In the genomic region with DNA sequence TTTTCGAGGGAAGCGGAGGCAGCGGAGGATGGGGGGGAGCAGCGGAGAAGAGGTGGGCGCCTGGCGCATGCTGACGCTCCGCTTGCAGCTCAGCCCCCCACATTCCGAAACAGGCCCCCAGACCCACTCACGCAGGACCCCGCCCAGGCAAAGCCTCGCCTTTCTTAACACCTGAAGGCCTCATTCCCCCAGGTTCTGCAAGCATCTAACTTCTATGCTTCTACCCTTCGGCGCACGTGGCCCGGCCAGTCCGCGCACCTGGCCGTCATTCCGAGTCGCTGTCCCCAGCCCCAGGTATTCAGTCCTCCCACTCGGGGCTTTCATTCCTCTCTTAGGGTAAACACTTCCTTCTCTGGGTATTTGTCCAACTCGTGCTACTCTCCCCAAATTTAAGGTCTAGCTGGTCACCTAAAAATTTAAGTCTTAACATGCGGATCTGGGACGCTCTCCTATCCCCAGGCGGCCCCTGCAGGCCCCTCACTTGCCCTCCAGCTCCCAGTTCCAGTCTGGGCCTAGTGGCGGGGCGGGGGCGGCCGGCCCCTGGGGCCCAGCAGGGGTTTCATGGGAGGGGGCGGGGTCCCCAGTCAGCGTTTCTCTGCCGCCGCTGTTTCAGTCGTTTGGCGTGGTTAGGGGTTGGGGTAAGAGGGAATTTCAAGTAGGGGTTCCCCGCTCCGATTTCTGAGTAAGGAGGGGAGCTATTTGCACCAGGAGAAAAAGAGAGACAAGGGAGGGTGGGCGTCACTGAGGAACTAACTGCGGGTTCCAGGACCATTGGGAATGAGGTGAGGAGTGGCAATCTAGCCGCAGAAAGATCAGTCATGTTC, we compare ENCODE assay signal across 1 cellular context.
TF ChIP-seq lines count a peak whose summit lies in the region.

No MANE protein-coding gene starts in this region.

TF ChIP-seq in K562, 482 proteins besides CTCF, POLR2A, EP300 and RAD21 (continued from another document and continues in another):
- TF ChIP-seq, protein P1, sequence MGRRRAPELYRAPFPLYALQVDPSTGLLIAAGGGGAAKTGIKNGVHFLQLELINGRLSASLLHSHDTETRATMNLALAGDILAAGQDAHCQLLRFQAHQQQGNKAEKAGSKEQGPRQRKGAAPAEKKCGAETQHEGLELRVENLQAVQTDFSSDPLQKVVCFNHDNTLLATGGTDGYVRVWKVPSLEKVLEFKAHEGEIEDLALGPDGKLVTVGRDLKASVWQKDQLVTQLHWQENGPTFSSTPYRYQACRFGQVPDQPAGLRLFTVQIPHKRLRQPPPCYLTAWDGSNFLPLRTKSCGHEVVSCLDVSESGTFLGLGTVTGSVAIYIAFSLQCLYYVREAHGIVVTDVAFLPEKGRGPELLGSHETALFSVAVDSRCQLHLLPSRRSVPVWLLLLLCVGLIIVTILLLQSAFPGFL (CRISPR knock-in tag; IDR thresholded peaks at IDR 0.05): no peak
- TF ChIP-seq ETV1 (tag; conservative IDR thresholded peaks at IDR 0.05; ENCODE audit: low read depth): no peak
- no peak for TF ChIP-seq U2AF1 (optimal IDR thresholded peaks at IDR 0.05; ENCODE audit: low read depth, low read length)
- TF ChIP-seq, protein P2, sequence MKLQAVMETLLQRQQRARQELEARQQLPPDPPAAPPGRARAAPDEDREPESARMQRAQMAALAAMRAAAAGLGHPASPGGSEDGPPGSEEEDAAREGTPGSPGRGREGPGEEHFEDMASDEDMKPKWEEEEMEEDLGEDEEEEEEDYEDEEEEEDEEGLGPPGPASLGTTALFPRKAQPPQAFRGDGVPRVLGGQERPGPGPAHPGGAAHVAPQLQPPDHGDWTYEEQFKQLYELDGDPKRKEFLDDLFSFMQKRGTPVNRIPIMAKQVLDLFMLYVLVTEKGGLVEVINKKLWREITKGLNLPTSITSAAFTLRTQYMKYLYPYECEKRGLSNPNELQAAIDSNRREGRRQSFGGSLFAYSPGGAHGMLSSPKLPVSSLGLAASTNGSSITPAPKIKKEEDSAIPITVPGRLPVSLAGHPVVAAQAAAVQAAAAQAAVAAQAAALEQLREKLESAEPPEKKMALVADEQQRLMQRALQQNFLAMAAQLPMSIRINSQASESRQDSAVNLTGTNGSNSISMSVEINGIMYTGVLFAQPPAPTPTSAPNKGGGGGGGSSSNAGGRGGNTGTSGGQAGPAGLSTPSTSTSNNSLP (IDR thresholded peaks at IDR 0.05; ENCODE audit: borderline replicate concordance, low read depth, low read length): no peak
- TF ChIP-seq, protein P3, sequence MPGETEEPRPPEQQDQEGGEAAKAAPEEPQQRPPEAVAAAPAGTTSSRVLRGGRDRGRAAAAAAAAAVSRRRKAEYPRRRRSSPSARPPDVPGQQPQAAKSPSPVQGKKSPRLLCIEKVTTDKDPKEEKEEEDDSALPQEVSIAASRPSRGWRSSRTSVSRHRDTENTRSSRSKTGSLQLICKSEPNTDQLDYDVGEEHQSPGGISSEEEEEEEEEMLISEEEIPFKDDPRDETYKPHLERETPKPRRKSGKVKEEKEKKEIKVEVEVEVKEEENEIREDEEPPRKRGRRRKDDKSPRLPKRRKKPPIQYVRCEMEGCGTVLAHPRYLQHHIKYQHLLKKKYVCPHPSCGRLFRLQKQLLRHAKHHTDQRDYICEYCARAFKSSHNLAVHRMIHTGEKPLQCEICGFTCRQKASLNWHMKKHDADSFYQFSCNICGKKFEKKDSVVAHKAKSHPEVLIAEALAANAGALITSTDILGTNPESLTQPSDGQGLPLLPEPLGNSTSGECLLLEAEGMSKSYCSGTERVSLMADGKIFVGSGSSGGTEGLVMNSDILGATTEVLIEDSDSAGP (CRISPR knock-in tag; IDR thresholded peaks at IDR 0.05): no peak
- no peak for TF ChIP-seq TRIM24 (IDR thresholded peaks at IDR 0.05)
- TF ChIP-seq, protein P4, sequence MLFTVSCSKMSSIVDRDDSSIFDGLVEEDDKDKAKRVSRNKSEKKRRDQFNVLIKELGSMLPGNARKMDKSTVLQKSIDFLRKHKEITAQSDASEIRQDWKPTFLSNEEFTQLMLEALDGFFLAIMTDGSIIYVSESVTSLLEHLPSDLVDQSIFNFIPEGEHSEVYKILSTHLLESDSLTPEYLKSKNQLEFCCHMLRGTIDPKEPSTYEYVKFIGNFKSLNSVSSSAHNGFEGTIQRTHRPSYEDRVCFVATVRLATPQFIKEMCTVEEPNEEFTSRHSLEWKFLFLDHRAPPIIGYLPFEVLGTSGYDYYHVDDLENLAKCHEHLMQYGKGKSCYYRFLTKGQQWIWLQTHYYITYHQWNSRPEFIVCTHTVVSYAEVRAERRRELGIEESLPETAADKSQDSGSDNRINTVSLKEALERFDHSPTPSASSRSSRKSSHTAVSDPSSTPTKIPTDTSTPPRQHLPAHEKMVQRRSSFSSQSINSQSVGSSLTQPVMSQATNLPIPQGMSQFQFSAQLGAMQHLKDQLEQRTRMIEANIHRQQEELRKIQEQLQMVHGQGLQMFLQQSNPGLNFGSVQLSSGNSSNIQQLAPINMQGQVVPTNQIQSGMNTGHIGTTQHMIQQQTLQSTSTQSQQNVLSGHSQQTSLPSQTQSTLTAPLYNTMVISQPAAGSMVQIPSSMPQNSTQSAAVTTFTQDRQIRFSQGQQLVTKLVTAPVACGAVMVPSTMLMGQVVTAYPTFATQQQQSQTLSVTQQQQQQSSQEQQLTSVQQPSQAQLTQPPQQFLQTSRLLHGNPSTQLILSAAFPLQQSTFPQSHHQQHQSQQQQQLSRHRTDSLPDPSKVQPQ (CRISPR knock-in tag; IDR thresholded peaks at IDR 0.05; ENCODE audit: borderline replicate concordance): no peak
- no peak for TF ChIP-seq BCOR (IDR thresholded peaks at IDR 0.05)
- TF ChIP-seq DIDO1 (tag; IDR thresholded peaks at IDR 0.05; ENCODE audit: low read depth): no peak
- no peak for TF ChIP-seq ZBED1 (IDR thresholded peaks at IDR 0.05)
- TF ChIP-seq, protein P5, sequence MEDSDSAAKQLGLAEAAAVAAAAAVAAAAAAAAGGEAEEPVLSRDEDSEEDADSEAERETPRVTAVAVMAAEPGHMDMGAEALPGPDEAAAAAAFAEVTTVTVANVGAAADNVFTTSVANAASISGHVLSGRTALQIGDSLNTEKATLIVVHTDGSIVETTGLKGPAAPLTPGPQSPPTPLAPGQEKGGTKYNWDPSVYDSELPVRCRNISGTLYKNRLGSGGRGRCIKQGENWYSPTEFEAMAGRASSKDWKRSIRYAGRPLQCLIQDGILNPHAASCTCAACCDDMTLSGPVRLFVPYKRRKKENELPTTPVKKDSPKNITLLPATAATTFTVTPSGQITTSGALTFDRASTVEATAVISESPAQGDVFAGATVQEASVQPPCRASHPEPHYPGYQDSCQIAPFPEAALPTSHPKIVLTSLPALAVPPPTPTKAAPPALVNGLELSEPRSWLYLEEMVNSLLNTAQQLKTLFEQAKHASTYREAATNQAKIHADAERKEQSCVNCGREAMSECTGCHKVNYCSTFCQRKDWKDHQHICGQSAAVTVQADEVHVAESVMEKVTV (CRISPR knock-in tag; IDR thresholded peaks at IDR 0.05): no peak
- no peak for TF ChIP-seq MCM7 (IDR thresholded peaks at IDR 0.05)
- TF ChIP-seq LARP7 (IDR thresholded peaks at IDR 0.05): no peak
- TF ChIP-seq, protein P6, sequence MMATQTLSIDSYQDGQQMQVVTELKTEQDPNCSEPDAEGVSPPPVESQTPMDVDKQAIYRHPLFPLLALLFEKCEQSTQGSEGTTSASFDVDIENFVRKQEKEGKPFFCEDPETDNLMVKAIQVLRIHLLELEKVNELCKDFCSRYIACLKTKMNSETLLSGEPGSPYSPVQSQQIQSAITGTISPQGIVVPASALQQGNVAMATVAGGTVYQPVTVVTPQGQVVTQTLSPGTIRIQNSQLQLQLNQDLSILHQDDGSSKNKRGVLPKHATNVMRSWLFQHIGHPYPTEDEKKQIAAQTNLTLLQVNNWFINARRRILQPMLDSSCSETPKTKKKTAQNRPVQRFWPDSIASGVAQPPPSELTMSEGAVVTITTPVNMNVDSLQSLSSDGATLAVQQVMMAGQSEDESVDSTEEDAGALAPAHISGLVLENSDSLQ (IDR thresholded peaks at IDR 0.05): no peak
- TF ChIP-seq, protein P7, sequence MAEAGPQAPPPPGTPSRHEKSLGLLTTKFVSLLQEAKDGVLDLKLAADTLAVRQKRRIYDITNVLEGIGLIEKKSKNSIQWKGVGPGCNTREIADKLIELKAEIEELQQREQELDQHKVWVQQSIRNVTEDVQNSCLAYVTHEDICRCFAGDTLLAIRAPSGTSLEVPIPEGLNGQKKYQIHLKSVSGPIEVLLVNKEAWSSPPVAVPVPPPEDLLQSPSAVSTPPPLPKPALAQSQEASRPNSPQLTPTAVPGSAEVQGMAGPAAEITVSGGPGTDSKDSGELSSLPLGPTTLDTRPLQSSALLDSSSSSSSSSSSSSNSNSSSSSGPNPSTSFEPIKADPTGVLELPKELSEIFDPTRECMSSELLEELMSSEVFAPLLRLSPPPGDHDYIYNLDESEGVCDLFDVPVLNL (CRISPR knock-in tag; IDR thresholded peaks at IDR 0.05; ENCODE audit: low read depth): no peak
- no peak for TF ChIP-seq ZBTB8A (IDR thresholded peaks at IDR 0.05; ENCODE audit: partially characterized antibody)
- no peak for TF ChIP-seq CBX5 (IDR thresholded peaks at IDR 0.05; ENCODE audit: borderline replicate concordance, low read depth)
- TF ChIP-seq ZNF76 (CRISPR knock-in tag; IDR thresholded peaks at IDR 0.05; ENCODE audit: borderline replicate concordance): no peak
- no peak for TF ChIP-seq HDAC8 (tag; IDR thresholded peaks at IDR 0.05)
- TF ChIP-seq ZNF444 (CRISPR knock-in tag; IDR thresholded peaks at IDR 0.05): no peak
- TF ChIP-seq, protein P8, sequence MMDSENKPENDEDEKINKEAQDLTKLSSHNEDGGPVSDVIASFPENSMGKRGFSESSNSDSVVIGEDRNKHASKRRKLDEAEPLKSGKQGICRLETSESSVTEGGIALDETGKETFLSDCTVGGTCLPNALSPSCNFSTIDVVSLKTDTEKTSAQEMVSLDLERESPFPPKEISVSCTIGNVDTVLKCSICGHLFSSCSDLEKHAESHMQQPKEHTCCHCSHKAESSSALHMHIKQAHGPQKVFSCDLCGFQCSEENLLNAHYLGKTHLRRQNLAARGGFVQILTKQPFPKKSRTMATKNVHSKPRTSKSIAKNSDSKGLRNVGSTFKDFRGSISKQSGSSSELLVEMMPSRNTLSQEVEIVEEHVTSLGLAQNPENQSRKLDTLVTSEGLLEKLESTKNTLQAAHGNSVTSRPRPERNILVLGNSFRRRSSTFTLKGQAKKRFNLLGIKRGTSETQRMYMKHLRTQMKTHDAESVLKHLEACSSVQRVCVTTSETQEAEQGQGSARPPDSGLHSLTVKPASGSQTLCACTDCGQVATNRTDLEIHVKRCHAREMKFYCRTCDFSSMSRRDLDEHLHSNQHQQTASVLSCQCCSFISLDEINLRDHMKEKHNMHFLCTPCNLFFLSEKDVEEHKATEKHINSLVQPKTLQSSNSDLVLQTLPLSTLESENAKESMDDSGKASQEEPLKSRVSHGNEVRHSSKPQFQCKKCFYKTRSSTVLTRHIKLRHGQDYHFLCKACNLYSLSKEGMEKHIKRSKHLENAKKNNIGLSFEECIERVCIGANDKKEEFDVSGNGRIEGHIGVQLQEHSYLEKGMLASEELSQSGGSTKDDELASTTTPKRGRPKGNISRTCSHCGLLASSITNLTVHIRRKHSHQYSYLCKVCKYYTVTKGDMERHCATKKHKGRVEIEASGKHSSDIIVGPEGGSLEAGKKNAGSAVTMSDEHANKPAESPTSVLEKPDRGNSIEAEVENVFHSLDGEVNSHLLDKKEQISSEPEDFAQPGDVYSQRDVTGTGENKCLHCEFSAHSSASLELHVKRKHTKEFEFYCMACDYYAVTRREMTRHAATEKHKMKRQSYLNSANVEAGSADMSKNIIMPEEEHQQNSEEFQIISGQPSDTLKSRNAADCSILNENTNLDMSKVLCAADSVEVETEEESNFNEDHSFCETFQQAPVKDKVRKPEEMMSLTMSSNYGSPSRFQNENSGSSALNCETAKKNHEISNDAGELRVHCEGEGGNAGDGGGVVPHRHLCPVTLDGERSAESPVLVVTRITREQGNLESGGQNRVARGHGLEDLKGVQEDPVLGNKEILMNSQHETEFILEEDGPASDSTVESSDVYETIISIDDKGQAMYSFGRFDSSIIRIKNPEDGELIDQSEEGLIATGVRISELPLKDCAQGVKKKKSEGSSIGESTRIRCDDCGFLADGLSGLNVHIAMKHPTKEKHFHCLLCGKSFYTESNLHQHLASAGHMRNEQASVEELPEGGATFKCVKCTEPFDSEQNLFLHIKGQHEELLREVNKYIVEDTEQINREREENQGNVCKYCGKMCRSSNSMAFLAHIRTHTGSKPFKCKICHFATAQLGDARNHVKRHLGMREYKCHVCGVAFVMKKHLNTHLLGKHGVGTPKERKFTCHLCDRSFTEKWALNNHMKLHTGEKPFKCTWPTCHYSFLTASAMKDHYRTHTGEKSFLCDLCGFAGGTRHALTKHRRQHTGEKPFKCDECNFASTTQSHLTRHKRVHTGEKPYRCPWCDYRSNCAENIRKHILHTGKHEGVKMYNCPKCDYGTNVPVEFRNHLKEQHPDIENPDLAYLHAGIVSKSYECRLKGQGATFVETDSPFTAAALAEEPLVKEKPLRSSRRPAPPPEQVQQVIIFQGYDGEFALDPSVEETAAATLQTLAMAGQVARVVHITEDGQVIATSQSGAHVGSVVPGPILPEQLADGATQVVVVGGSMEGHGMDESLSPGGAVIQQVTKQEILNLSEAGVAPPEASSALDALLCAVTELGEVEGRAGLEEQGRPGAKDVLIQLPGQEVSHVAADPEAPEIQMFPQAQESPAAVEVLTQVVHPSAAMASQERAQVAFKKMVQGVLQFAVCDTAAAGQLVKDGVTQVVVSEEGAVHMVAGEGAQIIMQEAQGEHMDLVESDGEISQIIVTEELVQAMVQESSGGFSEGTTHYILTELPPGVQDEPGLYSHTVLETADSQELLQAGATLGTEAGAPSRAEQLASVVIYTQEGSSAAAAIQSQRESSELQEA (IDR thresholded peaks at IDR 0.05; ENCODE audit: low read depth): no peak
- TF ChIP-seq SREBF1 (IDR thresholded peaks at IDR 0.05; ENCODE audit: borderline replicate concordance, low read depth, low read length): no peak
- no peak for TF ChIP-seq NFIC (IDR thresholded peaks at IDR 0.05)
- no peak for TF ChIP-seq SETDB1 (IDR thresholded peaks at IDR 0.05; ENCODE audit: low read length)
- TF ChIP-seq ETS2 (tag; IDR thresholded peaks at IDR 0.05; ENCODE audit: borderline replicate concordance, poor library complexity, severe bottlenecking): no peak
- TF ChIP-seq JUNB (CRISPR knock-in tag; conservative IDR thresholded peaks at IDR 0.05): no peak
- TF ChIP-seq, protein P9, sequence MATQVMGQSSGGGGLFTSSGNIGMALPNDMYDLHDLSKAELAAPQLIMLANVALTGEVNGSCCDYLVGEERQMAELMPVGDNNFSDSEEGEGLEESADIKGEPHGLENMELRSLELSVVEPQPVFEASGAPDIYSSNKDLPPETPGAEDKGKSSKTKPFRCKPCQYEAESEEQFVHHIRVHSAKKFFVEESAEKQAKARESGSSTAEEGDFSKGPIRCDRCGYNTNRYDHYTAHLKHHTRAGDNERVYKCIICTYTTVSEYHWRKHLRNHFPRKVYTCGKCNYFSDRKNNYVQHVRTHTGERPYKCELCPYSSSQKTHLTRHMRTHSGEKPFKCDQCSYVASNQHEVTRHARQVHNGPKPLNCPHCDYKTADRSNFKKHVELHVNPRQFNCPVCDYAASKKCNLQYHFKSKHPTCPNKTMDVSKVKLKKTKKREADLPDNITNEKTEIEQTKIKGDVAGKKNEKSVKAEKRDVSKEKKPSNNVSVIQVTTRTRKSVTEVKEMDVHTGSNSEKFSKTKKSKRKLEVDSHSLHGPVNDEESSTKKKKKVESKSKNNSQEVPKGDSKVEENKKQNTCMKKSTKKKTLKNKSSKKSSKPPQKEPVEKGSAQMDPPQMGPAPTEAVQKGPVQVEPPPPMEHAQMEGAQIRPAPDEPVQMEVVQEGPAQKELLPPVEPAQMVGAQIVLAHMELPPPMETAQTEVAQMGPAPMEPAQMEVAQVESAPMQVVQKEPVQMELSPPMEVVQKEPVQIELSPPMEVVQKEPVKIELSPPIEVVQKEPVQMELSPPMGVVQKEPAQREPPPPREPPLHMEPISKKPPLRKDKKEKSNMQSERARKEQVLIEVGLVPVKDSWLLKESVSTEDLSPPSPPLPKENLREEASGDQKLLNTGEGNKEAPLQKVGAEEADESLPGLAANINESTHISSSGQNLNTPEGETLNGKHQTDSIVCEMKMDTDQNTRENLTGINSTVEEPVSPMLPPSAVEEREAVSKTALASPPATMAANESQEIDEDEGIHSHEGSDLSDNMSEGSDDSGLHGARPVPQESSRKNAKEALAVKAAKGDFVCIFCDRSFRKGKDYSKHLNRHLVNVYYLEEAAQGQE (CRISPR knock-in tag; IDR thresholded peaks at IDR 0.05; ENCODE audit: low read depth): no peak
- TF ChIP-seq ZNF12 (CRISPR knock-in tag; IDR thresholded peaks at IDR 0.05): no peak
- TF ChIP-seq ZSCAN29 (IDR thresholded peaks at IDR 0.05): no peak
